8 cellular contexts compared by ENCODE assay signal in genomic region chr3:185585862-185586643, GRCh38. TPM values are rescaled to one million over a fixed set of nuclear protein-coding genes. Genes with fewer than 3 reads are reported as not detected.
A peak's percentile ranks its signal among the peaks of the same experiment; 100 is the strongest.
DNase-seq lines count a peak whose midpoint lies in the region; ATAC-seq and TF ChIP-seq lines count a peak whose summit lies in the region.

TSS of gene SENP2 (plus strand) at chr3:185586295. CDS start at chr3:185586414, 119 bp downstream.

- peak within 1 kb of the TSS; percentile 100 for H3K4me2 ChIP-seq in fibroblast of lung (ENCODE audit: extremely low read depth, insufficient read depth, low read length)

- peak within 1 kb of the TSS; percentile 20 for H3K27ac ChIP-seq in RWPE2 (ENCODE audit: poor library complexity, severe bottlenecking)
- peak within 1 kb of the TSS; percentile 96 for H3K27ac ChIP-seq in fibroblast of lung (ENCODE audit: insufficient read depth, low read length)
- peak within 1 kb of the TSS; percentile 95 for H3K27ac ChIP-seq in naive thymus-derived CD4-positive, alpha-beta T cell (ENCODE audit: low read depth, low read length)

- no peaks in the 10 kb centered on the region for H3K4me1 ChIP-seq in RWPE2 (ENCODE audit: insufficient read depth, poor library complexity, severe bottlenecking)
- peaks cover 3% of the 10 kb centered on the region for H3K4me1 ChIP-seq in fibroblast of lung (ENCODE audit: control insufficient read depth, extremely low read depth, insufficient read depth, low read length)
- H3K4me1 ChIP-seq in naive thymus-derived CD4-positive, alpha-beta T cell (ENCODE audit: control insufficient read depth in 2 of 2, insufficient read depth in 2 of 2, low read length in 2 of 2): peaks cover 21 to 27% of the 10 kb centered on the region in 2 donors

- intact Hi-C loops in activated T-helper 2 cell treated with anti-CD3 and anti-CD28 coated beads, Interferon-gamma antibody, Interleukin-2, Interleukin-4, amounts not matched to agents 10 μg/mL and 5 μg/mL and 100 μg/mL, durations not matched to agents 14 hours and 24 hours and 36 hours (cut with micrococcal nuclease): loop anchor here (1.0 to 10.0 kb wide), 3 partner anchors 87 to 351 kb away; partner anchors contain the start of genes TMEM41A and TRA2B
- intact Hi-C loops in naive thymus-derived CD4-positive, alpha-beta T cell (cut with micrococcal nuclease): loop anchor here (1.0 to 10.0 kb wide), 15 partner anchors 11 to 1399 kb away; partner anchors contain the start of genes DNAJB11 (in 2 of the 2), ETV5 (in 2 of the 2), TMEM41A (in 2 of the 2) and ABCF3 (in 1 of the 2)

- H4K20me1 ChIP-seq in fibroblast of lung (ENCODE audit: control insufficient read depth, extremely low read depth, insufficient read depth, low read length): no peaks in the 10 kb centered on the region

- peaks cover 14% of the 10 kb centered on the region for H3K79me2 ChIP-seq in fibroblast of lung (ENCODE audit: control insufficient read depth, insufficient read depth, low read length)

- DNase-seq in EH (ENCODE audit: low read depth) (peak; percentile 99), H4 (ENCODE audit: low spot score) (peak; percentile 99), LoVo (ENCODE audit: low spot score) (peak; percentile 98), RWPE2 (ENCODE audit: low spot score) (peak; percentile 98), fibroblast of lung (ENCODE audit: low read depth in 2 of 2) (peak; percentile 97 to 99)
- DNase-seq in activated T-helper 2 cell treated with anti-CD3 and anti-CD28 coated beads, Interferon-gamma antibody, Interleukin-2, Interleukin-4, amounts not matched to agents 10 μg/mL and 5 μg/mL and 100 μg/mL, durations not matched to agents 14 hours and 24 hours and 36 hours (ENCODE audit: low spot score): peak; percentile 100
- peak; percentile 96 to 100 (median 100) for DNase-seq in naive thymus-derived CD4-positive, alpha-beta T cell
- DNase-seq in stimulated activated naive B cell treated with anti-CD40 and anti-IgM and Interleukin-4, amounts not matched to agents 10 μg/mL and 1 μg/mL and 100 μg/mL, for 72 hours: peak; percentile 99

- no peaks in the 10 kb centered on the region for H3K9me3 Mint-ChIP-seq in activated T-helper 2 cell treated with anti-CD3 and anti-CD28 coated beads, Interferon-gamma antibody, Interleukin-2, Interleukin-4, amounts not matched to agents 10 μg/mL and 5 μg/mL and 100 μg/mL, durations not matched to agents 14 hours and 24 hours and 36 hours
- peaks cover 0 to 5% (median 0%) of the 10 kb centered on the region in 11 donors for H3K9me3 Mint-ChIP-seq in naive thymus-derived CD4-positive, alpha-beta T cell
- H3K9me3 Mint-ChIP-seq in stimulated activated naive B cell treated with anti-CD40 and anti-IgM and Interleukin-4, amounts not matched to agents 10 μg/mL and 1 μg/mL and 100 μg/mL, for 72 hours: no peaks in the 10 kb centered on the region

- peak; percentile 99 for ATAC-seq in RWPE2 (ENCODE audit: low read depth)
- ATAC-seq in naive thymus-derived CD4-positive, alpha-beta T cell: peak; percentile 94
- ATAC-seq in stimulated activated naive B cell treated with anti-CD40 and anti-IgM and Interleukin-4, amounts not matched to agents 10 μg/mL and 1 μg/mL and 100 μg/mL, for 72 hours (replicated peaks): peak; percentile 97 to 98

- CTCF ChIA-PET in naive thymus-derived CD4-positive, alpha-beta T cell (lab: Charles Lee): interaction anchor here (0.9 to 1.3 kb wide), 4 partner anchors 10 to 357 kb away, joined by 3 to 4 read pairs (median 3); no protein-coding TSS in a partner anchor

- peak within 1 kb of the TSS; percentile 82 for H3K4me3 Mint-ChIP-seq in activated T-helper 2 cell treated with anti-CD3 and anti-CD28 coated beads, Interferon-gamma antibody, Interleukin-2, Interleukin-4, amounts not matched to agents 10 μg/mL and 5 μg/mL and 100 μg/mL, durations not matched to agents 14 hours and 24 hours and 36 hours (ENCODE audit: low read depth)
- peak within 1 kb of the TSS; percentile 79 to 94 (median 87) for H3K4me3 Mint-ChIP-seq in naive thymus-derived CD4-positive, alpha-beta T cell
- peak within 1 kb of the TSS; percentile 81 to 88 for H3K4me3 Mint-ChIP-seq in stimulated activated naive B cell treated with anti-CD40 and anti-IgM and Interleukin-4, amounts not matched to agents 10 μg/mL and 1 μg/mL and 100 μg/mL, for 72 hours

- peak within 1 kb of the TSS; percentile 97 for H3K9ac ChIP-seq in fibroblast of lung (ENCODE audit: insufficient read depth, low read length)

- H3K36me3 ChIP-seq in RWPE2 (ENCODE audit: low read depth) (peaks cover 10% of the 10 kb centered on the region), fibroblast of lung (ENCODE audit: control insufficient read depth, insufficient read depth, low read length) (no peaks in the 10 kb centered on the region)
- peaks cover 0 to 4% (median 0%) of the 10 kb centered on the region in 3 experiments for H3K36me3 ChIP-seq in naive thymus-derived CD4-positive, alpha-beta T cell (ENCODE audit: control insufficient read depth in 2 of 3, insufficient read depth in 3 of 3, low read length in 3 of 3)

- TF ChIP-seq CTCF in RWPE2 (IDR thresholded peaks at IDR 0.05; ENCODE audit: poor library complexity, severe bottlenecking) (no peak), fibroblast of lung (conservative IDR thresholded peaks at IDR 0.05 in 1 of 2, IDR thresholded peaks at IDR 0.05 in 1 of 2; ENCODE audit: low read depth in 1 of 2, low read length in 2 of 2) (no peak)

- peak within 1 kb of the TSS; percentile 87 for H3K27ac Mint-ChIP-seq in activated T-helper 2 cell treated with anti-CD3 and anti-CD28 coated beads, Interferon-gamma antibody, Interleukin-2, Interleukin-4, amounts not matched to agents 10 μg/mL and 5 μg/mL and 100 μg/mL, durations not matched to agents 14 hours and 24 hours and 36 hours
- H3K27ac Mint-ChIP-seq in naive thymus-derived CD4-positive, alpha-beta T cell: peak within 1 kb of the TSS; percentile 86 to 99 (median 95)
- peak within 1 kb of the TSS; percentile 99 for H3K27ac Mint-ChIP-seq in stimulated activated naive B cell treated with anti-CD40 and anti-IgM and Interleukin-4, amounts not matched to agents 10 μg/mL and 1 μg/mL and 100 μg/mL, for 72 hours

- H3K27me3 ChIP-seq in RWPE2 (ENCODE audit: insufficient read depth, poor library complexity, severe bottlenecking) (no peaks in the 10 kb centered on the region), fibroblast of lung (ENCODE audit: control insufficient read depth, insufficient read depth, low read length) (no peaks in the 10 kb centered on the region)
- no peaks in the 10 kb centered on the region for H3K27me3 ChIP-seq in naive thymus-derived CD4-positive, alpha-beta T cell (ENCODE audit: control insufficient read depth in 2 of 2, insufficient read depth in 2 of 2, low read length in 2 of 2)

- H3K27me3 Mint-ChIP-seq in activated T-helper 2 cell treated with anti-CD3 and anti-CD28 coated beads, Interferon-gamma antibody, Interleukin-2, Interleukin-4, amounts not matched to agents 10 μg/mL and 5 μg/mL and 100 μg/mL, durations not matched to agents 14 hours and 24 hours and 36 hours (ENCODE audit: low read depth): no peaks in the 10 kb centered on the region
- H3K27me3 Mint-ChIP-seq in naive thymus-derived CD4-positive, alpha-beta T cell: peaks cover 0 to 5% (median 0%) of the 10 kb centered on the region in 5 donors
- no peaks in the 10 kb centered on the region for H3K27me3 Mint-ChIP-seq in stimulated activated naive B cell treated with anti-CD40 and anti-IgM and Interleukin-4, amounts not matched to agents 10 μg/mL and 1 μg/mL and 100 μg/mL, for 72 hours

- H2AFZ ChIP-seq in fibroblast of lung (ENCODE audit: low read length): peak within 1 kb of the TSS; percentile 62

- H3K36me3 Mint-ChIP-seq in activated T-helper 2 cell treated with anti-CD3 and anti-CD28 coated beads, Interferon-gamma antibody, Interleukin-2, Interleukin-4, amounts not matched to agents 10 μg/mL and 5 μg/mL and 100 μg/mL, durations not matched to agents 14 hours and 24 hours and 36 hours (ENCODE audit: low read depth): peaks cover 3% of the 10 kb centered on the region
- peaks cover 0 to 9% (median 3%) of the 10 kb centered on the region in 5 donors for H3K36me3 Mint-ChIP-seq in naive thymus-derived CD4-positive, alpha-beta T cell
- H3K36me3 Mint-ChIP-seq in stimulated activated naive B cell treated with anti-CD40 and anti-IgM and Interleukin-4, amounts not matched to agents 10 μg/mL and 1 μg/mL and 100 μg/mL, for 72 hours: peaks cover 2 to 6% of the 10 kb centered on the region in 2 donors

- no peaks in the 10 kb centered on the region for H3K9me3 ChIP-seq in RWPE2 (ENCODE audit: severe bottlenecking)
- H3K9me3 ChIP-seq in fibroblast of lung (ENCODE audit: control insufficient read depth, insufficient read depth, low read depth, low read length): no peaks in the 10 kb centered on the region
- H3K9me3 ChIP-seq in naive thymus-derived CD4-positive, alpha-beta T cell (ENCODE audit: control insufficient read depth in 2 of 3, low read length in 3 of 3): no peaks in the 10 kb centered on the region

- POLR2A ChIA-PET in naive thymus-derived CD4-positive, alpha-beta T cell (lab: Charles Lee): interaction anchor here (0.5 to 2.2 kb wide), 16 partner anchors 9 to 1197 kb away, joined by 3 to 12 read pairs (median 4); partner anchors contain the start of genes DNAJB11, EIF4A2 and TRA2B

- H3K4me1 Mint-ChIP-seq in activated T-helper 2 cell treated with anti-CD3 and anti-CD28 coated beads, Interferon-gamma antibody, Interleukin-2, Interleukin-4, amounts not matched to agents 10 μg/mL and 5 μg/mL and 100 μg/mL, durations not matched to agents 14 hours and 24 hours and 36 hours (ENCODE audit: low read depth): peaks cover 17% of the 10 kb centered on the region
- H3K4me1 Mint-ChIP-seq in naive thymus-derived CD4-positive, alpha-beta T cell: peaks cover 24 to 40% (median 31%) of the 10 kb centered on the region in 7 donors
- H3K4me1 Mint-ChIP-seq in stimulated activated naive B cell treated with anti-CD40 and anti-IgM and Interleukin-4, amounts not matched to agents 10 μg/mL and 1 μg/mL and 100 μg/mL, for 72 hours: peaks cover 18 to 46% of the 10 kb centered on the region in 2 donors

- peak within 1 kb of the TSS; percentile 87 for H3K4me3 ChIP-seq in RWPE2 (ENCODE audit: severe bottlenecking)
- peak within 1 kb of the TSS; percentile 88 to 98 (median 94) for H3K4me3 ChIP-seq in fibroblast of lung (replicated peaks in 1 of 4; ENCODE audit: control extremely low read depth in 1 of 4, insufficient read depth in 1 of 4, low read depth in 3 of 4, low read length in 4 of 4)
- peak within 1 kb of the TSS; percentile 95 for H3K4me3 ChIP-seq in naive thymus-derived CD4-positive, alpha-beta T cell (ENCODE audit: low read length)

RNA-seq across cellular contexts. Expression of gene SENP2, which starts in this region (rescaled TPM):
- 26.2 TPM in 2 replicates for total RNA-seq in H4 (2014; rRNA removed; shearing (Covaris generic))
- 31.5 and 34.2 TPM in 2 replicates for total RNA-seq in activated T-helper 2 cell treated with anti-CD3 and anti-CD28 coated beads, Interferon-gamma antibody, Interleukin-2, Interleukin-4, amounts not matched to agents 10 μg/mL and 5 μg/mL and 100 μg/mL, durations not matched to agents 14 hours and 24 hours and 36 hours
- 23.6 and 26.9 TPM in 2 replicates for total RNA-seq in fibroblast of lung
- 17.7 and 19.6 TPM in 2 replicates for polyA plus RNA-seq in fibroblast of lung
- 17.1 and 20.7 TPM in 2 replicates for polyA plus RNA-seq in fibroblast of lung (2012)
- polyA minus RNA-seq in fibroblast of lung (ENCODE audit: low replicate concordance): 0.43 and 3.0 TPM in 2 replicates
- total RNA-seq in naive thymus-derived CD4-positive, alpha-beta T cell: 10 to 100 TPM; 30.0 to 59.2 (median 47.3) TPM
- polyA plus RNA-seq in naive thymus-derived CD4-positive, alpha-beta T cell: 10 to 100 TPM; 11.0 to 19.4 TPM

Comparison
In these comparisons a context has a peak if more than half of its experiments do, and no peak if none do; other contexts are left out.
1. Peak in every context shown above with its lines: DNase-seq, ATAC-seq, H3K4me3 ChIP-seq and H3K27ac ChIP-seq.
2. H3K27ac ChIP-seq: peak in every context shown above with its lines; median percentile 96 in fibroblast of lung; 95 in naive thymus-derived CD4-positive, alpha-beta T cell; 20 in RWPE2.